Comparison of ENCODE assay signal across 1 cellular context in the genomic region with DNA sequence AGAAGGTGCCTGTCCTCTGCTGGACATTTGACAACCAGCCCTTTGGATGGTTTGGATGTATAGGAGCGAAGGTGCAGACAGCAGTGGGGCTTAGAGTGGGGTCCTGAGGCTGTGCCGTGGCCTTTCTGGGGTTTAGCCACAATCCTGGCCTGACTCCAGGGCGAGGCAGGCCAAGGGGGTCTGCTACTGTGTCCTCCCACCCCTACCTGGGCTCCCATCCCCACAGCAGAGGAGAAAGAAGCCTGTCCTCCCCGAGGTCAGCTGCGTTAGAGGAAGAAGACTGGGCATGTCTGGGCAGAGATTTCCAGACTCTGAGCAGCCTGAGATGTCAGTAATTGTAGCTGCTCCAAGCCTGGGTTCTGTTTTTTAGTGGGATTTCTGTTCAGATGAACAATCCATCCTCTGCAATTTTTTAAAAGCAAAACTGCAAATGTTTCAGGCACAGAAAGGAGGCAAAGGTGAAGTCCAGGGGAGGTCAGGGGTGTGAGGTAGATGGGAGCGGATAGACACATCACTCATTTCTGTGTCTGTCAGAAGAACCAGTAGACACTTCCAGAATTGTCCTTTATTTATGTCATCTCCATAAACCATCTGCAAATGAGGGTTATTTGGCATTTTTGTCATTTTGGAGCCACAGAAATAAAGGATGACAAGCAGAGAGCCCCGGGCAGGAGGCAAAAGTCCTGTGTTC.
TF ChIP-seq lines count a peak whose summit lies in the region.

No MANE protein-coding gene starts in this region.

TF ChIP-seq in GM12878, 131 proteins besides CTCF, POLR2A, EP300 and RAD21 (continued from another document):
- TF ChIP-seq SMAD5 (IDR thresholded peaks at IDR 0.05; ENCODE audit: low read depth) (no peak), KDM1A (IDR thresholded peaks at IDR 0.05; ENCODE audit: borderline replicate concordance) (no peak), ZNF622 (IDR thresholded peaks at IDR 0.05) (no peak), SREBF2 (IDR thresholded peaks at IDR 0.05; ENCODE audit: low read length) (no peak), ZNF687 (IDR thresholded peaks at IDR 0.05) (0 out of 2 replicates have a peak, but pooled peaks have one; percentile 26), ZZZ3 (IDR thresholded peaks at IDR 0.05; ENCODE audit: control insufficient read depth, insufficient read length, low read depth) (no peak), NBN (IDR thresholded peaks at IDR 0.05) (no peak), MEF2B (IDR thresholded peaks at IDR 0.05; ENCODE audit: partially characterized antibody, poor library complexity, severe bottlenecking) (no peak), NFYA (IDR thresholded peaks at IDR 0.05; ENCODE audit: borderline replicate concordance, low read depth, low read length) (no peak), POU2F2 (IDR thresholded peaks at IDR 0.05; ENCODE audit: borderline replicate concordance, low read depth, low read length) (0 out of 3 replicates have a peak, but pooled peaks have one; percentile 9), RAD51 (IDR thresholded peaks at IDR 0.05) (no peak), CUX1 (IDR thresholded peaks at IDR 0.05; ENCODE audit: insufficient replicate concordance, low read depth, low read length) (no peak), PBX3 (IDR thresholded peaks at IDR 0.05; ENCODE audit: insufficient replicate concordance, low read depth, low read length) (no peak), MLLT1 (IDR thresholded peaks at IDR 0.05) (peak; percentile 73), RBBP5 (conservative IDR thresholded peaks at IDR 0.05) (no peak), SRF (IDR thresholded peaks at IDR 0.05; ENCODE audit: low read depth in 2 of 2, low read length in 2 of 2) (no peak), TBL1XR1 (IDR thresholded peaks at IDR 0.05; ENCODE audit: low read depth, low read length) (no peak), ATF7 (IDR thresholded peaks at IDR 0.05; ENCODE audit: low read depth) (no peak), ZBED1 (IDR thresholded peaks at IDR 0.05; ENCODE audit: borderline replicate concordance) (no peak), MEF2A (IDR thresholded peaks at IDR 0.05; ENCODE audit: insufficient read depth, low read depth, low read length) (no peak), SMC3 (IDR thresholded peaks at IDR 0.05; ENCODE audit: borderline replicate concordance, low read length) (no peak), MXI1 (IDR thresholded peaks at IDR 0.05; ENCODE audit: low read depth, low read length) (no peak), NFXL1 (IDR thresholded peaks at IDR 0.05; ENCODE audit: borderline replicate concordance) (no peak)
- TF ChIP-seq, protein P1, sequence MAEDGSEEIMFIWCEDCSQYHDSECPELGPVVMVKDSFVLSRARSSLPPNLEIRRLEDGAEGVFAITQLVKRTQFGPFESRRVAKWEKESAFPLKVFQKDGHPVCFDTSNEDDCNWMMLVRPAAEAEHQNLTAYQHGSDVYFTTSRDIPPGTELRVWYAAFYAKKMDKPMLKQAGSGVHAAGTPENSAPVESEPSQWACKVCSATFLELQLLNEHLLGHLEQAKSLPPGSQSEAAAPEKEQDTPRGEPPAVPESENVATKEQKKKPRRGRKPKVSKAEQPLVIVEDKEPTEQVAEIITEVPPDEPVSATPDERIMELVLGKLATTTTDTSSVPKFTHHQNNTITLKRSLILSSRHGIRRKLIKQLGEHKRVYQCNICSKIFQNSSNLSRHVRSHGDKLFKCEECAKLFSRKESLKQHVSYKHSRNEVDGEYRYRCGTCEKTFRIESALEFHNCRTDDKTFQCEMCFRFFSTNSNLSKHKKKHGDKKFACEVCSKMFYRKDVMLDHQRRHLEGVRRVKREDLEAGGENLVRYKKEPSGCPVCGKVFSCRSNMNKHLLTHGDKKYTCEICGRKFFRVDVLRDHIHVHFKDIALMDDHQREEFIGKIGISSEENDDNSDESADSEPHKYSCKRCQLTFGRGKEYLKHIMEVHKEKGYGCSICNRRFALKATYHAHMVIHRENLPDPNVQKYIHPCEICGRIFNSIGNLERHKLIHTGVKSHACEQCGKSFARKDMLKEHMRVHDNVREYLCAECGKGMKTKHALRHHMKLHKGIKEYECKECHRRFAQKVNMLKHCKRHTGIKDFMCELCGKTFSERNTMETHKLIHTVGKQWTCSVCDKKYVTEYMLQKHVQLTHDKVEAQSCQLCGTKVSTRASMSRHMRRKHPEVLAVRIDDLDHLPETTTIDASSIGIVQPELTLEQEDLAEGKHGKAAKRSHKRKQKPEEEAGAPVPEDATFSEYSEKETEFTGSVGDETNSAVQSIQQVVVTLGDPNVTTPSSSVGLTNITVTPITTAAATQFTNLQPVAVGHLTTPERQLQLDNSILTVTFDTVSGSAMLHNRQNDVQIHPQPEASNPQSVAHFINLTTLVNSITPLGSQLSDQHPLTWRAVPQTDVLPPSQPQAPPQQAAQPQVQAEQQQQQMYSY (CRISPR knock-in tag; IDR thresholded peaks at IDR 0.05) = no peak
